Comparison of ENCODE assay signal across 1 cellular context in genomic region chr1:91502882-91503184, GRCh38.
TF ChIP-seq lines count a peak whose summit lies in the region.

No MANE protein-coding gene starts in this region.

TF ChIP-seq in K562, 482 proteins besides CTCF, POLR2A, EP300 and RAD21 (continued from another document):
- TF ChIP-seq BCLAF1 (IDR thresholded peaks at IDR 0.05; ENCODE audit: borderline replicate concordance in 1 of 2, control insufficient read depth in 1 of 2, low read depth in 2 of 2, low read length in 1 of 2) = 0 out of 4 replicates have a peak, but pooled peaks of 1 of the 2 experiments have one; percentile 28
- peak; percentile 56; the same call in 1 of the 2 replicates for TF ChIP-seq SMARCE1 (IDR thresholded peaks at IDR 0.05)
- TF ChIP-seq ZNF41 (CRISPR knock-in tag; conservative IDR thresholded peaks at IDR 0.05) = no peak
- peak; percentile 26 for TF ChIP-seq BRD9 (IDR thresholded peaks at IDR 0.05; ENCODE audit: low read depth, partially characterized antibody)
- TF ChIP-seq ZNF717 (CRISPR knock-in tag; IDR thresholded peaks at IDR 0.05) = no peak
- 0 out of 2 replicates have a peak, but pooled peaks have one; percentile 21 for TF ChIP-seq ZNF324 (CRISPR knock-in tag; IDR thresholded peaks at IDR 0.05)
- peak; percentile 50; the same call in 1 of the 2 replicates for TF ChIP-seq ZBTB40 (IDR thresholded peaks at IDR 0.05)
- TF ChIP-seq ZBTB40 (CRISPR knock-in tag; IDR thresholded peaks at IDR 0.05) = no peak
- no peak for TF ChIP-seq ZNF57 (CRISPR knock-in tag; IDR thresholded peaks at IDR 0.05)
- 0 out of 2 replicates have a peak, but pooled peaks have one; percentile 18 for TF ChIP-seq TEAD4 (IDR thresholded peaks at IDR 0.05; ENCODE audit: low read length)
- no peak for TF ChIP-seq TEAD4 (CRISPR knock-in tag; IDR thresholded peaks at IDR 0.05; ENCODE audit: borderline replicate concordance)
- 0 out of 2 replicates have a peak, but pooled peaks have one; percentile 3 for TF ChIP-seq ZBTB5 (IDR thresholded peaks at IDR 0.05)
- TF ChIP-seq MCM3 (IDR thresholded peaks at IDR 0.05) = no peak
- 0 out of 2 replicates have a peak, but pooled peaks have one; percentile 19 for TF ChIP-seq DPF2 (IDR thresholded peaks at IDR 0.05)
- peak; percentile 65 for TF ChIP-seq SMARCA4 (IDR thresholded peaks at IDR 0.05)
- TF ChIP-seq KDM4B (IDR thresholded peaks at IDR 0.05; ENCODE audit: borderline replicate concordance in 2 of 2, low read depth in 1 of 2) = no peak
- peak; percentile 55 for TF ChIP-seq HMBOX1 (IDR thresholded peaks at IDR 0.05)
- TF ChIP-seq ARID2 (IDR thresholded peaks at IDR 0.05) = 0 out of 2 replicates have a peak, but pooled peaks have one; percentile 52
